30 cellular contexts compared by ENCODE assay signal in genomic region chr12:93796719-93797118, GRCh38.
"Had no signal": no experiment of that assay in that cellular context is flagged by ENCODE, and none has a peak within 500 bp of the region (broad histone marks: within the 10 kb centered on the region; RNA-seq: fewer than 3 reads in every experiment).

No MANE protein-coding gene starts in this region.

- H3K9me3 Mint-ChIP-seq: activated B cell treated with CpG ODN at 0.5 μM for 24 hours; activated naive CD4-positive, alpha-beta T cell treated with anti-CD3 and anti-CD28 coated beads, Interleukin-2, amount 10 ng/mL, durations not matched to agents 7 days and 5 days; activated T-helper 2 cell treated with anti-CD3 and anti-CD28 coated beads, Interferon-gamma antibody, Interleukin-2, Interleukin-4, amounts not matched to agents 10 μg/mL and 5 μg/mL and 100 μg/mL, durations not matched to agents 14 hours and 24 hours and 36 hours; central memory CD8-positive, alpha-beta T cell; dendritic cell treated with granulocyte-macrophage colony-stimulating factor and Interleukin-4, amounts not matched to agents 40 ng/mL and 50 ng/mL, for 4 days; endodermal cell; T-helper 2 cell treated with Interferon-gamma antibody and Interleukin-4, amounts not matched to agents 5 μg/mL and 100 μg/mL, for 36 hours had no signal

- H3K27me3 Mint-ChIP-seq: activated B cell treated with CpG ODN at 0.5 μM for 24 hours; activated CD8-positive, alpha-beta T cell treated with anti-CD3 and anti-CD28 coated beads for 36 hours; activated naive CD4-positive, alpha-beta T cell treated with anti-CD3 and anti-CD28 coated beads, Interleukin-2, amount 10 ng/mL, durations not matched to agents 7 days and 5 days; activated naive CD8-positive, alpha-beta T cell; central memory CD8-positive, alpha-beta T cell; dendritic cell treated with granulocyte-macrophage colony-stimulating factor and Interleukin-4, amounts not matched to agents 40 ng/mL and 50 ng/mL, for 4 days; T-helper 17 cell had no signal

- H3K36me3 ChIP-seq: brain microvascular endothelial cell, heart left ventricle, WERI-Rb-1 had no signal

- H3K4me3 Mint-ChIP-seq: activated B cell treated with CpG ODN at 0.5 μM for 24 hours; activated CD8-positive, alpha-beta T cell treated with anti-CD3 and anti-CD28 coated beads for 36 hours; activated naive CD4-positive, alpha-beta T cell treated with anti-CD3 and anti-CD28 coated beads, Interleukin-2, amount 10 ng/mL, durations not matched to agents 7 days and 5 days; activated naive CD8-positive, alpha-beta T cell; activated T-helper 1 cell treated with anti-CD3 and anti-CD28 coated beads, Interleukin-12 subunit alpha, Interleukin-12 subunit beta, Interleukin-2, Interleukin-4 antibody, amounts not matched to agents 30 ng/mL and 10 ng/mL and 1 ng/mL, durations not matched to agents 14 hours and 24 hours and 36 hours; central memory CD8-positive, alpha-beta T cell; dendritic cell treated with granulocyte-macrophage colony-stimulating factor and Interleukin-4, amounts not matched to agents 40 ng/mL and 50 ng/mL, for 4 days; endodermal cell; T-helper 17 cell; T-helper 2 cell treated with Interferon-gamma antibody and Interleukin-4, amounts not matched to agents 5 μg/mL and 100 μg/mL, for 36 hours had no signal

- H3K27me3 ChIP-seq: brain microvascular endothelial cell, dorsolateral prefrontal cortex, heart left ventricle had no signal

- H3K4me3 ChIP-seq: coronary artery, dorsolateral prefrontal cortex, heart left ventricle had no signal

- ATAC-seq: activated CD4-positive, CD25-positive, alpha-beta regulatory T cell treated with anti-CD3 and anti-CD28 coated beads, Interleukin-2, amount 50 U/mL, for 24 hours; activated CD8-positive, alpha-beta T cell treated with anti-CD3 and anti-CD28 coated beads for 36 hours; esophagus mucosa; T-helper 17 cell had no signal

- DNase-seq: activated B cell treated with CpG ODN at 0.5 μM for 24 hours; activated CD4-positive, alpha-beta T cell treated with anti-CD3 and anti-CD28 coated beads for 48 hours; activated CD4-positive, alpha-beta T cell treated with anti-CD3 and anti-CD28 coated beads, Interleukin-2, amount 50 U/mL, for 1 hour; activated CD4-positive, alpha-beta T cell treated with anti-CD3 and anti-CD28 coated beads, Interleukin-2, amount 50 U/mL, for 48 hours; activated CD8-positive, alpha-beta memory T cell treated with anti-CD3 and anti-CD28 coated beads for 24 hours; activated CD8-positive, alpha-beta T cell treated with anti-CD3 and anti-CD28 coated beads for 36 hours; activated effector memory CD4-positive, alpha-beta T cell treated with anti-CD3 and anti-CD28 coated beads, Interleukin-2, amount 50 U/mL, for 16 hours; activated naive CD4-positive, alpha-beta T cell treated with anti-CD3 and anti-CD28 coated beads, Interleukin-2, amount 10 ng/mL, durations not matched to agents 7 days and 5 days; activated T-cell treated with anti-CD3 and anti-CD28 coated beads, Interleukin-2, amount 50 U/mL, for 48 hours; amniotic stem cell; anterior cingulate cortex; brain microvascular endothelial cell; dorsolateral prefrontal cortex; effector memory CD4-positive, alpha-beta T cell; endodermal cell; foreskin fibroblast; heart left ventricle; T-helper 1 cell; T-helper 17 cell; T1000; WERI-Rb-1 had no signal

- H3K27ac ChIP-seq: brain microvascular endothelial cell, coronary artery, dorsolateral prefrontal cortex, heart left ventricle, WERI-Rb-1 had no signal

- H3K9me3 ChIP-seq: heart left ventricle had no signal

- H3K36me3 Mint-ChIP-seq: activated naive CD4-positive, alpha-beta T cell treated with anti-CD3 and anti-CD28 coated beads, Interleukin-2, amount 10 ng/mL, durations not matched to agents 7 days and 5 days had no signal

- H3K27ac Mint-ChIP-seq: activated B cell treated with CpG ODN at 0.5 μM for 24 hours; activated CD8-positive, alpha-beta T cell treated with anti-CD3 and anti-CD28 coated beads for 36 hours; activated naive CD4-positive, alpha-beta T cell treated with anti-CD3 and anti-CD28 coated beads, Interleukin-2, amount 10 ng/mL, durations not matched to agents 7 days and 5 days; activated naive CD8-positive, alpha-beta T cell; activated T-helper 1 cell treated with anti-CD3 and anti-CD28 coated beads, Interleukin-12 subunit alpha, Interleukin-12 subunit beta, Interleukin-2, Interleukin-4 antibody, amounts not matched to agents 30 ng/mL and 10 ng/mL and 1 ng/mL, durations not matched to agents 14 hours and 24 hours and 36 hours; activated T-helper 2 cell treated with anti-CD3 and anti-CD28 coated beads, Interferon-gamma antibody, Interleukin-2, Interleukin-4, amounts not matched to agents 10 μg/mL and 5 μg/mL and 100 μg/mL, durations not matched to agents 14 hours and 24 hours and 36 hours; dendritic cell treated with granulocyte-macrophage colony-stimulating factor and Interleukin-4, amounts not matched to agents 40 ng/mL and 50 ng/mL, for 4 days; endodermal cell; T-helper 17 cell; T-helper 2 cell treated with Interferon-gamma antibody and Interleukin-4, amounts not matched to agents 5 μg/mL and 100 μg/mL, for 36 hours had no signal
